Comparison of ENCODE assay signal across 2 cellular contexts in the genomic region with DNA sequence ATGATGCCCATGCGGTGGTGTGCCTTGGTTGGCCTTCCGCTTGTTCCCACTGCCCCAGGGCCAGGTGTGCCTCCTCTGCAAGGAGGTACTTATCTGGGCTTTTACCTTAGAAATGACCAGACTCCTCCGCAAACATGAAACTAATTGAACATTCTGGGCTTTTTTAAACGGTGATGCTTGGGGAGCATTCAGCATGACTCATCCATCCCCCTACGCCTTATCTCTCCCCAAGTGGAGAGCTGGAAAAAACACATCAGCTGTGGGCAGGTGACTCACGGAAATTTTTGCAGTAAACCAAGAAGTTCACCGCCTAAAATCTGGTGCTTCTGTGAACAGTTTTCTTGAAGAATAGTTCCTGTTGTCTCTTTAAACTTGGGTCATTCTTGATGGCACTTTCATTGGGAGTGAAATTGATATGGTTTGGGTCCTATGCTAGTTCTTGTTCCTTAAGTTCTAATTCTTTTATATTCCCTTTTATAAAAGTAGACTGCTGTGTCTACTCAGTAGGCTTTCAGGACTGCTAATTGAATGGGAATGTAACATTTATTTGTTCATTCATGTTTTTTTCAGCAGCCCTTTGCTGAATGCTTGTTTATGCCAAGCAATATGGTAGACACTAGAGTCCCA.
TF ChIP-seq lines count a peak whose summit lies in the region.

No MANE protein-coding gene starts in this region.

TF ChIP-seq in SK-N-SH, 30 proteins besides CTCF, POLR2A, EP300 and RAD21 (continued from another document):
- TF ChIP-seq POLR2AphosphoS5 (IDR thresholded peaks at IDR 0.05; ENCODE audit: low read depth, low read length) (no peak), MEF2A (IDR thresholded peaks at IDR 0.05; ENCODE audit: borderline replicate concordance, low read depth) (no peak), YY1 (IDR thresholded peaks at IDR 0.05; ENCODE audit: low read depth) (no peak)
- TF ChIP-seq, protein P1, sequence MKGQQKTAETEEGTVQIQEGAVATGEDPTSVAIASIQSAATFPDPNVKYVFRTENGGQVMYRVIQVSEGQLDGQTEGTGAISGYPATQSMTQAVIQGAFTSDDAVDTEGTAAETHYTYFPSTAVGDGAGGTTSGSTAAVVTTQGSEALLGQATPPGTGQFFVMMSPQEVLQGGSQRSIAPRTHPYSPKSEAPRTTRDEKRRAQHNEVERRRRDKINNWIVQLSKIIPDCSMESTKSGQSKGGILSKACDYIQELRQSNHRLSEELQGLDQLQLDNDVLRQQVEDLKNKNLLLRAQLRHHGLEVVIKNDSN (IDR thresholded peaks at IDR 0.05; ENCODE audit: borderline replicate concordance, low read depth) = no peak

TF ChIP-seq in SK-N-SH treated with all-trans-retinoic acid at 6 μM for 48 hours, 23 proteins besides CTCF, POLR2A, EP300 and RAD21 (continued from another document):
- TF ChIP-seq, protein P2, sequence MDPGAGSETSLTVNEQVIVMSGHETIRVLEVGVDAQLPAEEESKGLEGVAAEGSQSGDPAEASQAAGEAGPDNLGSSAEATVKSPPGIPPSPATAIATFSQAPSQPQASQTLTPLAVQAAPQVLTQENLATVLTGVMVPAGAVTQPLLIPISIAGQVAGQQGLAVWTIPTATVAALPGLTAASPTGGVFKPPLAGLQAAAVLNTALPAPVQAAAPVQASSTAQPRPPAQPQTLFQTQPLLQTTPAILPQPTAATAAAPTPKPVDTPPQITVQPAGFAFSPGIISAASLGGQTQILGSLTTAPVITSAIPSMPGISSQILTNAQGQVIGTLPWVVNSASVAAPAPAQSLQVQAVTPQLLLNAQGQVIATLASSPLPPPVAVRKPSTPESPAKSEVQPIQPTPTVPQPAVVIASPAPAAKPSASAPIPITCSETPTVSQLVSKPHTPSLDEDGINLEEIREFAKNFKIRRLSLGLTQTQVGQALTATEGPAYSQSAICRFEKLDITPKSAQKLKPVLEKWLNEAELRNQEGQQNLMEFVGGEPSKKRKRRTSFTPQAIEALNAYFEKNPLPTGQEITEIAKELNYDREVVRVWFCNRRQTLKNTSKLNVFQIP (CRISPR knock-in tag; IDR thresholded peaks at IDR 0.05; ENCODE audit: borderline replicate concordance, low read depth) = no peak
- TF ChIP-seq PPARA (CRISPR knock-in tag; IDR thresholded peaks at IDR 0.05; ENCODE audit: borderline replicate concordance) (no peak), ZNF565 (CRISPR knock-in tag; conservative IDR thresholded peaks at IDR 0.05; ENCODE audit: low read depth) (no peak), CSDC2 (CRISPR knock-in tag; IDR thresholded peaks at IDR 0.05) (no peak), OSR1 (CRISPR knock-in tag; IDR thresholded peaks at IDR 0.05) (no peak), ZFP3 (CRISPR knock-in tag; IDR thresholded peaks at IDR 0.05) (no peak), GLIS3 (CRISPR knock-in tag; IDR thresholded peaks at IDR 0.05) (no peak), BACH2 (CRISPR knock-in tag; IDR thresholded peaks at IDR 0.05; ENCODE audit: borderline replicate concordance) (no peak), TOX (CRISPR knock-in tag; IDR thresholded peaks at IDR 0.05; ENCODE audit: borderline replicate concordance) (no peak), ZFP30 (CRISPR knock-in tag; IDR thresholded peaks at IDR 0.05) (no peak), ISL1 (CRISPR knock-in tag; IDR thresholded peaks at IDR 0.05) (no peak), ARNTL (CRISPR knock-in tag; IDR thresholded peaks at IDR 0.05; ENCODE audit: borderline replicate concordance, low read depth) (no peak), ZNF8 (CRISPR knock-in tag; IDR thresholded peaks at IDR 0.05) (no peak), ZC3H10 (CRISPR knock-in tag; IDR thresholded peaks at IDR 0.05) (no peak)
- TF ChIP-seq, protein P3, sequence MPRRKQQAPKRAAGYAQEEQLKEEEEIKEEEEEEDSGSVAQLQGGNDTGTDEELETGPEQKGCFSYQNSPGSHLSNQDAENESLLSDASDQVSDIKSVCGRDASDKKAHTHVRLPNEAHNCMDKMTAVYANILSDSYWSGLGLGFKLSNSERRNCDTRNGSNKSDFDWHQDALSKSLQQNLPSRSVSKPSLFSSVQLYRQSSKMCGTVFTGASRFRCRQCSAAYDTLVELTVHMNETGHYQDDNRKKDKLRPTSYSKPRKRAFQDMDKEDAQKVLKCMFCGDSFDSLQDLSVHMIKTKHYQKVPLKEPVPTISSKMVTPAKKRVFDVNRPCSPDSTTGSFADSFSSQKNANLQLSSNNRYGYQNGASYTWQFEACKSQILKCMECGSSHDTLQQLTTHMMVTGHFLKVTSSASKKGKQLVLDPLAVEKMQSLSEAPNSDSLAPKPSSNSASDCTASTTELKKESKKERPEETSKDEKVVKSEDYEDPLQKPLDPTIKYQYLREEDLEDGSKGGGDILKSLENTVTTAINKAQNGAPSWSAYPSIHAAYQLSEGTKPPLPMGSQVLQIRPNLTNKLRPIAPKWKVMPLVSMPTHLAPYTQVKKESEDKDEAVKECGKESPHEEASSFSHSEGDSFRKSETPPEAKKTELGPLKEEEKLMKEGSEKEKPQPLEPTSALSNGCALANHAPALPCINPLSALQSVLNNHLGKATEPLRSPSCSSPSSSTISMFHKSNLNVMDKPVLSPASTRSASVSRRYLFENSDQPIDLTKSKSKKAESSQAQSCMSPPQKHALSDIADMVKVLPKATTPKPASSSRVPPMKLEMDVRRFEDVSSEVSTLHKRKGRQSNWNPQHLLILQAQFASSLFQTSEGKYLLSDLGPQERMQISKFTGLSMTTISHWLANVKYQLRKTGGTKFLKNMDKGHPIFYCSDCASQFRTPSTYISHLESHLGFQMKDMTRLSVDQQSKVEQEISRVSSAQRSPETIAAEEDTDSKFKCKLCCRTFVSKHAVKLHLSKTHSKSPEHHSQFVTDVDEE (CRISPR knock-in tag; IDR thresholded peaks at IDR 0.05) = no peak
- TF ChIP-seq, protein P4, sequence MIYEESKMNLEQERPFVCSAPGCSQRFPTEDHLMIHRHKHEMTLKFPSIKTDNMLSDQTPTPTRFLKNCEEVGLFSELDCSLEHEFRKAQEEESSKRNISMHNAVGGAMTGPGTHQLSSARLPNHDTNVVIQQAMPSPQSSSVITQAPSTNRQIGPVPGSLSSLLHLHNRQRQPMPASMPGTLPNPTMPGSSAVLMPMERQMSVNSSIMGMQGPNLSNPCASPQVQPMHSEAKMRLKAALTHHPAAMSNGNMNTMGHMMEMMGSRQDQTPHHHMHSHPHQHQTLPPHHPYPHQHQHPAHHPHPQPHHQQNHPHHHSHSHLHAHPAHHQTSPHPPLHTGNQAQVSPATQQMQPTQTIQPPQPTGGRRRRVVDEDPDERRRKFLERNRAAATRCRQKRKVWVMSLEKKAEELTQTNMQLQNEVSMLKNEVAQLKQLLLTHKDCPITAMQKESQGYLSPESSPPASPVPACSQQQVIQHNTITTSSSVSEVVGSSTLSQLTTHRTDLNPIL (CRISPR knock-in tag; IDR thresholded peaks at IDR 0.05; ENCODE audit: low read depth) = no peak
- TF ChIP-seq, protein P5, sequence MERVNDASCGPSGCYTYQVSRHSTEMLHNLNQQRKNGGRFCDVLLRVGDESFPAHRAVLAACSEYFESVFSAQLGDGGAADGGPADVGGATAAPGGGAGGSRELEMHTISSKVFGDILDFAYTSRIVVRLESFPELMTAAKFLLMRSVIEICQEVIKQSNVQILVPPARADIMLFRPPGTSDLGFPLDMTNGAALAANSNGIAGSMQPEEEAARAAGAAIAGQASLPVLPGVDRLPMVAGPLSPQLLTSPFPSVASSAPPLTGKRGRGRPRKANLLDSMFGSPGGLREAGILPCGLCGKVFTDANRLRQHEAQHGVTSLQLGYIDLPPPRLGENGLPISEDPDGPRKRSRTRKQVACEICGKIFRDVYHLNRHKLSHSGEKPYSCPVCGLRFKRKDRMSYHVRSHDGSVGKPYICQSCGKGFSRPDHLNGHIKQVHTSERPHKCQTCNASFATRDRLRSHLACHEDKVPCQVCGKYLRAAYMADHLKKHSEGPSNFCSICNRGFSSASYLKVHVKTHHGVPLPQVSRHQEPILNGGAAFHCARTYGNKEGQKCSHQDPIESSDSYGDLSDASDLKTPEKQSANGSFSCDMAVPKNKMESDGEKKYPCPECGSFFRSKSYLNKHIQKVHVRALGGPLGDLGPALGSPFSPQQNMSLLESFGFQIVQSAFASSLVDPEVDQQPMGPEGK (CRISPR knock-in tag; IDR thresholded peaks at IDR 0.05; ENCODE audit: borderline replicate concordance) = no peak
